Comparison of ENCODE assay signal across 1 cellular context in the genomic region with DNA sequence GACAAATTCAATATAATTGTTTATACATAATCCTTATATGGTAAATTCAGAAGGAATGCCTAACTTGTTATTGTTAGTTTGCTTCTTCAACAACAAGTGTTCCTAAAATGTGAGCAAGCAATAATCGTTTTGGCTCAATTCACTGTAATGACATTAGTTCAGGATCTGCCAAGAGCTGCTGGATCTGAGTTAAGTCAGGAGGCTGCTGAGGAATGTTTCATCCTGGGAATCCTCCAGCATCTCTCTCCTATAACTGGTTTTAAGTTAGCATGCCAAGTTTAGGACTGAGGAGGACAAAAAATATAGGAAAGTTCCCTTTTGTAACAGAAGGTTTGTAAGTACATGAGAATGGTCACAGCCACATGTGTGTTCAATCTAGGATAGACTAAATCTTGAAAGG.
TF ChIP-seq lines count a peak whose summit lies in the region.

No MANE protein-coding gene starts in this region.

TF ChIP-seq in SK-N-SH, 30 proteins besides CTCF, POLR2A, EP300 and RAD21:
- TF ChIP-seq, protein P1, sequence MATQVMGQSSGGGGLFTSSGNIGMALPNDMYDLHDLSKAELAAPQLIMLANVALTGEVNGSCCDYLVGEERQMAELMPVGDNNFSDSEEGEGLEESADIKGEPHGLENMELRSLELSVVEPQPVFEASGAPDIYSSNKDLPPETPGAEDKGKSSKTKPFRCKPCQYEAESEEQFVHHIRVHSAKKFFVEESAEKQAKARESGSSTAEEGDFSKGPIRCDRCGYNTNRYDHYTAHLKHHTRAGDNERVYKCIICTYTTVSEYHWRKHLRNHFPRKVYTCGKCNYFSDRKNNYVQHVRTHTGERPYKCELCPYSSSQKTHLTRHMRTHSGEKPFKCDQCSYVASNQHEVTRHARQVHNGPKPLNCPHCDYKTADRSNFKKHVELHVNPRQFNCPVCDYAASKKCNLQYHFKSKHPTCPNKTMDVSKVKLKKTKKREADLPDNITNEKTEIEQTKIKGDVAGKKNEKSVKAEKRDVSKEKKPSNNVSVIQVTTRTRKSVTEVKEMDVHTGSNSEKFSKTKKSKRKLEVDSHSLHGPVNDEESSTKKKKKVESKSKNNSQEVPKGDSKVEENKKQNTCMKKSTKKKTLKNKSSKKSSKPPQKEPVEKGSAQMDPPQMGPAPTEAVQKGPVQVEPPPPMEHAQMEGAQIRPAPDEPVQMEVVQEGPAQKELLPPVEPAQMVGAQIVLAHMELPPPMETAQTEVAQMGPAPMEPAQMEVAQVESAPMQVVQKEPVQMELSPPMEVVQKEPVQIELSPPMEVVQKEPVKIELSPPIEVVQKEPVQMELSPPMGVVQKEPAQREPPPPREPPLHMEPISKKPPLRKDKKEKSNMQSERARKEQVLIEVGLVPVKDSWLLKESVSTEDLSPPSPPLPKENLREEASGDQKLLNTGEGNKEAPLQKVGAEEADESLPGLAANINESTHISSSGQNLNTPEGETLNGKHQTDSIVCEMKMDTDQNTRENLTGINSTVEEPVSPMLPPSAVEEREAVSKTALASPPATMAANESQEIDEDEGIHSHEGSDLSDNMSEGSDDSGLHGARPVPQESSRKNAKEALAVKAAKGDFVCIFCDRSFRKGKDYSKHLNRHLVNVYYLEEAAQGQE (IDR thresholded peaks at IDR 0.05; ENCODE audit: low read depth, low read length) = no peak
- TF ChIP-seq NRF1 (IDR thresholded peaks at IDR 0.05; ENCODE audit: low read depth, low read length) = no peak
- no peak for TF ChIP-seq FOXJ3 (CRISPR knock-in tag; IDR thresholded peaks at IDR 0.05)
- no peak for TF ChIP-seq EZH2phosphoT487 (IDR thresholded peaks at IDR 0.05; ENCODE audit: borderline replicate concordance, low read depth)
- no peak for TF ChIP-seq MXI1 (IDR thresholded peaks at IDR 0.05; ENCODE audit: low read depth, low read length)
- TF ChIP-seq POLR2AphosphoS5 (IDR thresholded peaks at IDR 0.05; ENCODE audit: low read depth, low read length) = no peak
- no peak for TF ChIP-seq MAX (IDR thresholded peaks at IDR 0.05; ENCODE audit: low read depth)
- TF ChIP-seq TCF12 (IDR thresholded peaks at IDR 0.05) = no peak
- TF ChIP-seq TEAD4 (IDR thresholded peaks at IDR 0.05; ENCODE audit: borderline replicate concordance, insufficient read depth) = no peak
- no peak for TF ChIP-seq RFX5 (IDR thresholded peaks at IDR 0.05; ENCODE audit: low read length)
- TF ChIP-seq USF2 (IDR thresholded peaks at IDR 0.05; ENCODE audit: borderline replicate concordance, low read depth, low read length) = no peak
- no peak for TF ChIP-seq ZBTB33 (IDR thresholded peaks at IDR 0.05; ENCODE audit: borderline replicate concordance, low read depth)
- no peak for TF ChIP-seq RXRA (IDR thresholded peaks at IDR 0.05; ENCODE audit: borderline replicate concordance, low read depth)
- no peak for TF ChIP-seq RCOR1 (IDR thresholded peaks at IDR 0.05; ENCODE audit: low read length)
- no peak for TF ChIP-seq YY1 (IDR thresholded peaks at IDR 0.05; ENCODE audit: low read depth)
- TF ChIP-seq SIN3A (IDR thresholded peaks at IDR 0.05; ENCODE audit: borderline replicate concordance, low read depth, low read length) = no peak
- no peak for TF ChIP-seq FOXM1 (IDR thresholded peaks at IDR 0.05; ENCODE audit: low read depth)
